35 cellular contexts compared by ENCODE assay signal in the genomic region with DNA sequence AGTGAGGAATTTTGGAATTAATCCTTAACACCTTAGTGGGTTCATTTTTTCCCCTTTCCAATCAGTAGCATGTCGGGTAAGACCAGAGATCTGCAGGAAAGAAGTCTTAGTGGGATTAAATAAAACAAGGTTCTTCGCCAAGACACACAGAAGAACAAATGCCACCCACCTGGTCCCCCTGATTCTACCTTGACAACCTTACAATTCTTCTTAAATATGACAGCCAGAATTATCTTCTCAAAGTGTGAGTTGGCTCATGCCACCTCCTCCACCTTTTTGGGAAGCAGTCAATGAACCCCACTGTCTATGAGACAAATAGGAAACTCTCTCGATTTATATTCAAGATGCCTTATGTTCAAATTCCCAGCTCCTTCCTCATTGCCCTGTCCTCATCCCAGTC.
"Had no signal": no experiment of that assay in that cellular context is flagged by ENCODE, and none has a peak within 500 bp of the region (broad histone marks: within the 10 kb centered on the region; RNA-seq: fewer than 3 reads in every experiment).

No MANE protein-coding gene starts in this region.

- H3K27ac ChIP-seq: KMS-11 had no signal

- H3K9me3 ChIP-seq: MG63 had no signal

- H3K27me3 ChIP-seq: MG63 had no signal

- H3K4me3 ChIP-seq: MG63 had no signal

- H3K36me3 ChIP-seq: MG63 had no signal

- DNase-seq: Karpas-422, Kasumi-1, KG1, MG63, MM.1S, MV-4-11, NCI-H1048, NCI-H1092, NCI-H1092 treated with DMSO at 0.1 percent for 48 hours, NCI-H1105, NCI-H1105 treated with DMSO at 0.1 percent for 48 hours, NCI-H1417, NCI-H1417 treated with DMSO at 0.1 percent for 48 hours, NCI-H1436, NCI-H1436 treated with DMSO at 0.1 percent for 48 hours, NCI-H146, NCI-H1694, NCI-H1694 treated with DMSO at 0.1 percent for 48 hours, NCI-H187, NCI-H187 treated with DMSO at 0.1 percent for 48 hours, NCI-H1930, NCI-H2029, NCI-H2029 treated with DMSO at 0.1 percent for 48 hours, NCI-H2081, NCI-H2081 treated with DMSO at 0.1 percent for 48 hours, NCI-H2107, NCI-H2171, NCI-H2171 treated with DMSO at 0.1 percent for 48 hours, NCI-H2227 treated with DMSO at 0.1 percent for 48 hours, NCI-H226, NCI-H345, NCI-H446, NCI-H446 treated with DMSO at 0.1 percent for 48 hours, NCI-H510A had no signal
